In genomic region chr5:37739817-37740261, GRCh38 we compare ENCODE assay signal across 16 cellular contexts.
DNase-seq lines count a peak whose midpoint lies in the region; ATAC-seq, FAIRE-seq and TF ChIP-seq lines count a peak whose summit lies in the region.
"Had no signal": no experiment of that assay in that cellular context is flagged by ENCODE, and none has a peak within 500 bp of the region (broad histone marks: within the 10 kb centered on the region; RNA-seq: fewer than 3 reads in every experiment).

No MANE protein-coding gene starts in this region.

- H3K4me3 ChIP-seq in SK-N-SH (ENCODE audit: low read depth in 2 of 2, low read length in 1 of 2), result no peak overlapping the region
- no peak overlapping the region for H3K4me3 ChIP-seq in urinary bladder (ENCODE audit: low read depth, low read length)

- peaks cover 0 to 9% of the 10 kb centered on the region in 2 experiments for H3K36me3 ChIP-seq in SK-N-SH (replicated peaks in 1 of 2; ENCODE audit: control insufficient read depth in 1 of 2, insufficient read depth in 2 of 2, low read length in 1 of 2)
- peaks cover 4% of the 10 kb centered on the region for H3K36me3 ChIP-seq in urinary bladder (ENCODE audit: insufficient read depth)

- DNase-seq in SK-N-SH (no peak), astrocyte of the hippocampus (ENCODE audit: low read depth, low spot score) (peak; percentile 40), left ventricle myocardium superior (no peak), GM19239 (ENCODE audit: insufficient read length, low spot score) (no peak)
- DNase-seq in stimulated activated naive CD8-positive, alpha-beta T cell treated with anti-CD3 and anti-CD28 coated beads, Interleukin-15, Interleukin-2, amounts not matched to agents 100 U/mL and 50 U/mL, for 24 hours, result no peak
- DNase-seq: amygdala; H9; Karpas-422; NCI-H1930; stimulated activated CD4-positive, alpha-beta T cell treated with anti-CD3 and anti-CD28 coated beads, Interleukin-2, amount 100 ng/mL, for 24 hours; T1000 had no signal

- no peak for TF ChIP-seq RAD21 in SK-N-SH (IDR thresholded peaks at IDR 0.05; ENCODE audit: low read length)

- H2AFZ ChIP-seq in SK-N-SH (ENCODE audit: low read depth), result no peak overlapping the region

- H3K27me3 ChIP-seq in SK-N-SH (ENCODE audit: insufficient read depth), result no peaks in the 10 kb centered on the region

- H3K9me3 ChIP-seq in SK-N-SH, result no peaks in the 10 kb centered on the region

- TF ChIP-seq EP300 in SK-N-SH (IDR thresholded peaks at IDR 0.05; ENCODE audit: borderline replicate concordance in 1 of 2, low read depth in 1 of 2, low read length in 1 of 2), result no peak

- WGBS in SK-N-SH (ENCODE audit: low lambda C conversion rate), result 58% methylated on average over 2 of the region's 2 CpGs
- 43% methylated on average over 2 of the region's 2 CpGs for WGBS in urinary bladder

- CTCF ChIA-PET in SK-N-SH (lab: Yijun Ruan, JAX), result interaction anchor here (2.0 kb wide), 1 partner anchor 17 kb away, joined by 7 read pairs; no protein-coding TSS in a partner anchor

- POLR2A ChIA-PET in SK-N-SH (lab: Yijun Ruan, JAX), result no interaction called here

- FAIRE-seq in GM19239 (lab: Jason Lieb, UNC), result no peak
- FAIRE-seq: islet of Langerhans had no signal

- H3K4me1 ChIP-seq in SK-N-SH (ENCODE audit: control insufficient read depth in 1 of 2, insufficient read depth in 2 of 2, low read depth in 1 of 2, low read length in 1 of 2) (peaks cover 0 to 35% of the 10 kb centered on the region in 2 experiments; a peak in 3 of 4 replicates), urinary bladder (ENCODE audit: insufficient read depth) (peaks cover 1% of the 10 kb centered on the region)

- H3K27ac ChIP-seq in SK-N-SH (ENCODE audit: low read depth in 2 of 2, low read length in 1 of 2) (peak overlapping the region in 1 of 2 experiments; percentile 72; a peak in 2 of 4 replicates), urinary bladder (ENCODE audit: low read depth) (peak overlapping the region; percentile 10)
- H3K27ac ChIP-seq: RWPE1 had no signal

- peaks cover 56% of the 10 kb centered on the region for H3F3A ChIP-seq in SK-N-SH (replicated peaks; ENCODE audit: insufficient read depth)

- no peaks in the 10 kb centered on the region for H3K79me2 ChIP-seq in SK-N-SH (ENCODE audit: insufficient read depth)

- no peak for TF ChIP-seq CTCF in SK-N-SH (IDR thresholded peaks at IDR 0.05)

- ATAC-seq in SK-N-SH treated with all-trans-retinoic acid at 6 μM for 48 hours, result no peak
- peak; percentile 88 for ATAC-seq in left ventricle myocardium superior
- ATAC-seq in stimulated activated naive CD8-positive, alpha-beta T cell treated with anti-CD3 and anti-CD28 coated beads, Interleukin-15, Interleukin-2, amounts not matched to agents 100 U/mL and 50 U/mL, for 24 hours, result no peak
- ATAC-seq in HG02981 (IDR thresholded peaks at IDR 0.05; ENCODE audit: unreplicated experiment), result no peak

- H3K4me2 ChIP-seq in SK-N-SH, result no peak overlapping the region

- intact Hi-C loops in left ventricle myocardium superior (cut with micrococcal nuclease), result no loop called here

- H3K9me2 ChIP-seq in SK-N-SH, result no peaks in the 10 kb centered on the region

- no peaks in the 10 kb centered on the region for H4K20me1 ChIP-seq in SK-N-SH (ENCODE audit: insufficient read depth)

- H3K9ac ChIP-seq in SK-N-SH, result peak overlapping the region; percentile 15; the same call in 1 of the 2 replicates

TF ChIP-seq in SK-N-SH, 30 proteins besides CTCF, POLR2A, EP300 and RAD21:
- TF ChIP-seq FOXM1 (IDR thresholded peaks at IDR 0.05; ENCODE audit: low read depth) (no peak), FOSL2 (IDR thresholded peaks at IDR 0.05; ENCODE audit: borderline replicate concordance, low read depth) (no peak), REST (IDR thresholded peaks at IDR 0.05; ENCODE audit: low read depth, low read length) (no peak), POLR2AphosphoS5 (IDR thresholded peaks at IDR 0.05; ENCODE audit: low read depth, low read length) (no peak), FOXJ3 (CRISPR knock-in tag; IDR thresholded peaks at IDR 0.05) (no peak), ELF1 (IDR thresholded peaks at IDR 0.05) (no peak), TCF12 (IDR thresholded peaks at IDR 0.05) (no peak; the same call in 1 of the 2 replicates), EZH2phosphoT487 (IDR thresholded peaks at IDR 0.05; ENCODE audit: borderline replicate concordance, low read depth) (no peak)

TF ChIP-seq in SK-N-SH treated with all-trans-retinoic acid at 6 μM for 48 hours, 23 proteins besides CTCF, POLR2A, EP300 and RAD21:
- no peak for TF ChIP-seq TCF4 (CRISPR knock-in tag; IDR thresholded peaks at IDR 0.05; ENCODE audit: borderline replicate concordance)
- no peak for TF ChIP-seq ARNTL (CRISPR knock-in tag; IDR thresholded peaks at IDR 0.05; ENCODE audit: borderline replicate concordance, low read depth)
- TF ChIP-seq ISL1 (CRISPR knock-in tag; IDR thresholded peaks at IDR 0.05), result no peak
- no peak for TF ChIP-seq ZNF565 (CRISPR knock-in tag; conservative IDR thresholded peaks at IDR 0.05; ENCODE audit: low read depth)
